In genomic region chr5:109690456-109691247, GRCh38 we compare ENCODE assay signal across 1 cellular context.
TF ChIP-seq lines count a peak whose summit lies in the region.

No MANE protein-coding gene starts in this region.

TF ChIP-seq in K562, 482 proteins besides CTCF, POLR2A, EP300 and RAD21 (continued from another document and continues in another):
- TF ChIP-seq MITF (IDR thresholded peaks at IDR 0.05) = no peak
- TF ChIP-seq MTA2 (IDR thresholded peaks at IDR 0.05; ENCODE audit: low read depth) = no peak
- no peak for TF ChIP-seq ZNF280A (IDR thresholded peaks at IDR 0.05; ENCODE audit: low read depth, partially characterized antibody)
- TF ChIP-seq SRSF9 (IDR thresholded peaks at IDR 0.05; ENCODE audit: borderline replicate concordance, low read depth, low read length) = no peak
- peak; percentile 70 for TF ChIP-seq MYC (IDR thresholded peaks at IDR 0.05; ENCODE audit: low read depth, low read length)
- TF ChIP-seq MYC (CRISPR knock-in tag; IDR thresholded peaks at IDR 0.05; ENCODE audit: borderline replicate concordance, low read depth) = no peak
- TF ChIP-seq KDM5B (IDR thresholded peaks at IDR 0.05; ENCODE audit: insufficient replicate concordance, low read depth, low read length) = no peak
- TF ChIP-seq GTF2E2 (tag; IDR thresholded peaks at IDR 0.05) = no peak
- TF ChIP-seq ZNF354B (CRISPR knock-in tag; IDR thresholded peaks at IDR 0.05) = no peak
- no peak for TF ChIP-seq ARID3B (CRISPR knock-in tag; IDR thresholded peaks at IDR 0.05; ENCODE audit: borderline replicate concordance)
- TF ChIP-seq MEF2A (IDR thresholded peaks at IDR 0.05; ENCODE audit: control insufficient read depth, low read depth, low read length) = no peak
- peak; percentile 28; the same call in 1 of the 2 replicates for TF ChIP-seq ZBTB7A (IDR thresholded peaks at IDR 0.05; ENCODE audit: borderline replicate concordance, control insufficient read depth, low read depth, low read length)
- no peak for TF ChIP-seq ETV6 (IDR thresholded peaks at IDR 0.05; ENCODE audit: borderline replicate concordance in 1 of 2, low read depth in 2 of 2, low read length in 1 of 2)
- no peak for TF ChIP-seq ETV6 (CRISPR knock-in tag; IDR thresholded peaks at IDR 0.05; ENCODE audit: borderline replicate concordance)
- no peak; the same call in none of the 2 replicates for TF ChIP-seq ZFX (CRISPR knock-in tag; IDR thresholded peaks at IDR 0.05)
- TF ChIP-seq NRF1 (conservative IDR thresholded peaks at IDR 0.05 in 1 of 2, IDR thresholded peaks at IDR 0.05 in 1 of 2) = no peak
- no peak for TF ChIP-seq ZNF584 (CRISPR knock-in tag; IDR thresholded peaks at IDR 0.05; ENCODE audit: low read depth)
- TF ChIP-seq ZNF766 (CRISPR knock-in tag; conservative IDR thresholded peaks at IDR 0.05) = no peak
- TF ChIP-seq HIVEP1 (CRISPR knock-in tag; IDR thresholded peaks at IDR 0.05) = no peak
- TF ChIP-seq E2F3 (CRISPR knock-in tag; IDR thresholded peaks at IDR 0.05) = no peak
- no peak for TF ChIP-seq HLTF (IDR thresholded peaks at IDR 0.05)
- TF ChIP-seq PHTF2 (CRISPR knock-in tag; IDR thresholded peaks at IDR 0.05) = no peak
- TF ChIP-seq ZNF280B (CRISPR knock-in tag; IDR thresholded peaks at IDR 0.05) = no peak
- no peak for TF ChIP-seq SP2 (IDR thresholded peaks at IDR 0.05; ENCODE audit: extremely low read depth, low read depth, low read length, poor library complexity, severe bottlenecking)
- TF ChIP-seq IRF9 (tag; IDR thresholded peaks at IDR 0.05) = no peak
- TF ChIP-seq ELF4 (CRISPR knock-in tag; IDR thresholded peaks at IDR 0.05) = no peak
- TF ChIP-seq TEAD1 (CRISPR knock-in tag; IDR thresholded peaks at IDR 0.05) = 0 out of 4 replicates have a peak, but pooled peaks of 1 of the 2 experiments have one; percentile 23
- TF ChIP-seq ZNF224 (CRISPR knock-in tag; IDR thresholded peaks at IDR 0.05) = no peak
- TF ChIP-seq ZNF282 (CRISPR knock-in tag; IDR thresholded peaks at IDR 0.05) = no peak
- TF ChIP-seq THAP7 (CRISPR knock-in tag; IDR thresholded peaks at IDR 0.05) = no peak
- TF ChIP-seq TRIM24 (IDR thresholded peaks at IDR 0.05) = no peak
- TF ChIP-seq ZBTB9 (CRISPR knock-in tag; IDR thresholded peaks at IDR 0.05) = no peak
- TF ChIP-seq MXI1 (IDR thresholded peaks at IDR 0.05; ENCODE audit: low read depth, low read length) = no peak
- no peak for TF ChIP-seq SP1 (CRISPR knock-in tag; IDR thresholded peaks at IDR 0.05)
- no peak for TF ChIP-seq PTRF (tag; IDR thresholded peaks at IDR 0.05)
- TF ChIP-seq SMARCE1 (IDR thresholded peaks at IDR 0.05) = no peak
- TF ChIP-seq CUX1 (CRISPR knock-in tag; IDR thresholded peaks at IDR 0.05) = no peak
- no peak for TF ChIP-seq ZNF184 (CRISPR knock-in tag; IDR thresholded peaks at IDR 0.05)
- TF ChIP-seq ZBTB12 (CRISPR knock-in tag; IDR thresholded peaks at IDR 0.05) = no peak
- TF ChIP-seq NFXL1 (CRISPR knock-in tag; IDR thresholded peaks at IDR 0.05) = no peak
- no peak for TF ChIP-seq MTF1 (CRISPR knock-in tag; IDR thresholded peaks at IDR 0.05; ENCODE audit: borderline replicate concordance)
- no peak for TF ChIP-seq RBM22 (IDR thresholded peaks at IDR 0.05; ENCODE audit: low read depth, low read length, poor library complexity, severe bottlenecking)
- TF ChIP-seq CSDE1 (IDR thresholded peaks at IDR 0.05) = no peak
- TF ChIP-seq ZSCAN29 (IDR thresholded peaks at IDR 0.05) = no peak
- no peak for TF ChIP-seq HNRNPK (IDR thresholded peaks at IDR 0.05; ENCODE audit: low read depth, low read length, poor library complexity, severe bottlenecking)
- TF ChIP-seq OTX1 (CRISPR knock-in tag; IDR thresholded peaks at IDR 0.05) = no peak
- no peak for TF ChIP-seq NELFE (IDR thresholded peaks at IDR 0.05; ENCODE audit: insufficient read depth, insufficient read length)
- no peak for TF ChIP-seq TAF7 (tag; IDR thresholded peaks at IDR 0.05)
- TF ChIP-seq PRMT5 (CRISPR knock-in tag; IDR thresholded peaks at IDR 0.05) = no peak
- no peak for TF ChIP-seq BCLAF1 (IDR thresholded peaks at IDR 0.05; ENCODE audit: borderline replicate concordance in 1 of 2, control insufficient read depth in 1 of 2, low read depth in 2 of 2, low read length in 1 of 2)
- no peak for TF ChIP-seq MCM7 (IDR thresholded peaks at IDR 0.05)
- no peak for TF ChIP-seq ZC3H4 (CRISPR knock-in tag; IDR thresholded peaks at IDR 0.05; ENCODE audit: borderline replicate concordance)
- no peak for TF ChIP-seq PHB2 (IDR thresholded peaks at IDR 0.05; ENCODE audit: low read depth)
